In the genomic region with DNA sequence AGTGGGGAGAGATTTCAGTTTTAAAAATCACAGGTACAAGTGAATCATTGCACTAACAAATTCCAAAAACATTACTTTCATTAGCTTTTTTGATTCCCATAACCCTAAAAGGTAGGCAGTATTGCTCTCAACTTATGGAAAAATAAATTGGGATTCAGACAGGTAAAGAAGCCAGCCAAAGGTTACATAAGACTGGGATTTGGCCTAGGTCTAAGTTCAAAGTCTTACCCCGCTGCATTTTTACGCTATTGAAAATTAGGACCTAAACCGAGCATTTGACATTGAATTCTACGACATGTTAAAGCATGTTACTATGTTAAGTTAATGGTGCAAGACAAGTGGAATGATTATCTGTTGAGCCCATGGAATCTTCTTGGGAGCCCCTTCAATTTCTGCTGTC, we compare ENCODE assay signal across 24 cellular contexts.
A peak's percentile ranks its signal among the peaks of the same experiment; 100 is the strongest.
DNase-seq lines count a peak whose midpoint lies in the region; ATAC-seq, FAIRE-seq and TF ChIP-seq lines count a peak whose summit lies in the region.
"Had no signal": no experiment of that assay in that cellular context is flagged by ENCODE, and none has a peak within 500 bp of the region (broad histone marks: within the 10 kb centered on the region; RNA-seq: fewer than 3 reads in every experiment).

No MANE protein-coding gene starts in this region.

- POLR2A ChIA-PET in HepG2 (lab: Yijun Ruan, JAX) = no interaction called here

- H3K27ac ChIP-seq in HepG2 (ENCODE audit: extremely low read length, insufficient read depth, low read length) (no peak overlapping the region), mesendoderm (ENCODE audit: low read depth, low read length) (no peak overlapping the region), smooth muscle cell (ENCODE audit: low read depth) (peak overlapping the region; percentile 44), stomach (no peak overlapping the region)
- H3K27ac ChIP-seq: A549; BLaER1 treated with 17β-estradiol and CSF1 and Interleukin-3, amounts not matched to agents 10 nM and 100 nM; GM23248 had no signal

- no peaks in the 10 kb centered on the region for H3K79me2 ChIP-seq in HepG2 (ENCODE audit: insufficient read depth, low read length)
- H3K79me2 ChIP-seq in mesendoderm (ENCODE audit: control insufficient read depth, insufficient read depth, low read length) = no peaks in the 10 kb centered on the region
- no peaks in the 10 kb centered on the region for H3K79me2 ChIP-seq in smooth muscle cell (ENCODE audit: low read depth)

- CTCF ChIA-PET in HepG2 (lab: Yijun Ruan, JAX; ENCODE audit: low intra/inter-chr PET ratio, low total read pairs) = no interaction called here

- H3K23ac ChIP-seq in mesendoderm (ENCODE audit: low read length) = no peak overlapping the region

- no peak overlapping the region for H2AK5ac ChIP-seq in mesendoderm (ENCODE audit: low read length)

- H3K36me3 ChIP-seq in HepG2 (replicated peaks in 1 of 2; ENCODE audit: control insufficient read depth in 1 of 2, insufficient read depth in 2 of 2, low read length in 2 of 2) (no peaks in the 10 kb centered on the region), mesendoderm (ENCODE audit: control insufficient read depth, insufficient read depth, low read length) (no peaks in the 10 kb centered on the region), smooth muscle cell (ENCODE audit: low read depth) (no peaks in the 10 kb centered on the region), stomach (no peaks in the 10 kb centered on the region)
- H3K36me3 ChIP-seq: BE2C; BLaER1 treated with 17β-estradiol and CSF1 and Interleukin-3, amounts not matched to agents 10 nM and 100 nM had no signal

- BruUV-seq in HepG2 (replicated peaks; lab: Mats Ljungman, UMichigan) = no TSS peak

- no peaks in the 10 kb centered on the region for H3K79me1 ChIP-seq in mesendoderm (ENCODE audit: low read length)

- H2BK5ac ChIP-seq in mesendoderm (ENCODE audit: low read length) = no peak overlapping the region

- H2BK120ac ChIP-seq in mesendoderm (ENCODE audit: low read depth, low read length) = no peak overlapping the region

- TF ChIP-seq POLR2A in GM12891 (IDR thresholded peaks at IDR 0.05; ENCODE audit: low read depth, low read length) (no peak), HepG2 (IDR thresholded peaks at IDR 0.05; ENCODE audit: insufficient read depth in 1 of 2, low read depth in 2 of 2, low read length in 2 of 2) (no peak), stomach (IDR thresholded peaks at IDR 0.05) (no peak)

- intact Hi-C loops in HepG2 (cut with micrococcal nuclease; ENCODE audit: unreplicated experiment) (no loop called here), stomach (cut with DNase I; ENCODE audit: low total_unique reads) (no loop called here)

- H3K27me3 ChIP-seq in HepG2 (ENCODE audit: control insufficient read depth in 1 of 2, insufficient read depth in 2 of 2, low read length in 2 of 2) (no peaks in the 10 kb centered on the region; a peak in 1 of 5 replicates), mesendoderm (ENCODE audit: insufficient read depth, low read length, poor library complexity) (no peaks in the 10 kb centered on the region), smooth muscle cell (ENCODE audit: low read depth) (no peaks in the 10 kb centered on the region), stomach (no peaks in the 10 kb centered on the region)
- H3K27me3 ChIP-seq: BE2C; BLaER1 treated with 17β-estradiol and CSF1 and Interleukin-3, amounts not matched to agents 10 nM and 100 nM had no signal

- H3K56ac ChIP-seq in mesendoderm (ENCODE audit: low read length) = no peak overlapping the region

- DNase-seq in GM12891 (ENCODE audit: insufficient read length, low spot score) (no peak), HepG2 (ENCODE audit: low spot score) (no peak), mesendoderm (no peak), smooth muscle cell (lab: John Stamatoyannopoulos, UW; ENCODE audit: unreplicated experiment) (no peak), GM19240 (ENCODE audit: insufficient read length, low spot score) (no peak), stomach (no peak)
- no peak for DNase-seq in activated naive CD4-positive, alpha-beta T cell treated with Interleukin-2 at 50 U/mL for 16 hours
- DNase-seq: 8988T; ACHN; AML-193; BE2C; CD4-positive, alpha-beta T cell; CD8-positive, alpha-beta memory T cell; DMS 273 treated with DMSO at 0.1 percent for 48 hours; DMS79; EL; GDM1; GM23248; H7; HCEC 1CT had no signal

- TF ChIP-seq CTCF in HepG2 (CRISPR knock-in tag; IDR thresholded peaks at IDR 0.05) (no peak), smooth muscle cell (IDR thresholded peaks at IDR 0.05; ENCODE audit: borderline replicate concordance, insufficient read depth, poor library complexity, severe bottlenecking) (no peak), stomach (IDR thresholded peaks at IDR 0.05) (no peak)

- H2BK15ac ChIP-seq in mesendoderm (replicated peaks; ENCODE audit: low read depth) = no peak overlapping the region

- H3K4me1 ChIP-seq in HepG2 (ENCODE audit: insufficient read depth, low read length) (peaks cover 30% of the 10 kb centered on the region), mesendoderm (ENCODE audit: control insufficient read depth, low read depth, low read length) (peaks cover 28% of the 10 kb centered on the region), smooth muscle cell (ENCODE audit: low read depth) (peaks cover 2% of the 10 kb centered on the region), stomach (no peaks in the 10 kb centered on the region)
- H3K4me1 ChIP-seq: A549; BLaER1 treated with 17β-estradiol and CSF1 and Interleukin-3, amounts not matched to agents 10 nM and 100 nM had no signal

- H3F3A ChIP-seq in smooth muscle cell (ENCODE audit: low read depth) = peaks cover 9% of the 10 kb centered on the region

- TF ChIP-seq RAD21 in HepG2 (CRISPR knock-in tag; IDR thresholded peaks at IDR 0.05) = no peak

- no peak overlapping the region for H3K4ac ChIP-seq in mesendoderm (ENCODE audit: low read depth, low read length)

- no peak overlapping the region for H4K5ac ChIP-seq in mesendoderm (ENCODE audit: low read length)

- H2AFZ ChIP-seq in HepG2 (ENCODE audit: low read length) (no peak overlapping the region), smooth muscle cell (ENCODE audit: low read depth) (no peak overlapping the region)
- H2AFZ ChIP-seq: GM23248 had no signal

- no peaks in the 10 kb centered on the region for H4K20me1 ChIP-seq in HepG2 (ENCODE audit: insufficient read depth, low read length)
- H4K20me1 ChIP-seq in smooth muscle cell (ENCODE audit: low read depth) = no peaks in the 10 kb centered on the region
- H4K20me1 ChIP-seq: BLaER1 treated with 17β-estradiol and CSF1 and Interleukin-3, amounts not matched to agents 10 nM and 100 nM had no signal

- H3K9ac ChIP-seq in HepG2 (ENCODE audit: insufficient read depth, low read depth, low read length) (no peak overlapping the region), mesendoderm (ENCODE audit: low read length) (no peak overlapping the region), smooth muscle cell (ENCODE audit: low read depth) (no peak overlapping the region)
- H3K9ac ChIP-seq: BLaER1 treated with 17β-estradiol and CSF1 and Interleukin-3, amounts not matched to agents 10 nM and 100 nM; GM23248 had no signal

- in situ Hi-C loops in HepG2 (cut with HindIII; ENCODE audit: extremely low pct_ligation_motif_present, low pct_unique_long_range_greater_than_20kb) = no loop called here

- peak overlapping the region; percentile 34 for H3K18ac ChIP-seq in mesendoderm (ENCODE audit: low read length)

- H3K9me3 ChIP-seq in HepG2 (ENCODE audit: low read length) (no peaks in the 10 kb centered on the region), smooth muscle cell (replicated peaks; ENCODE audit: low read depth) (no peaks in the 10 kb centered on the region), stomach (no peaks in the 10 kb centered on the region)
- H3K9me3 ChIP-seq: A549; BE2C; BLaER1 treated with 17β-estradiol and CSF1 and Interleukin-3, amounts not matched to agents 10 nM and 100 nM had no signal

- no peak for TF ChIP-seq EP300 in HepG2 (IDR thresholded peaks at IDR 0.05; ENCODE audit: low read depth in 2 of 2, low read length in 2 of 2)
- no peak for TF ChIP-seq EP300 in HepG2 (CRISPR knock-in tag; IDR thresholded peaks at IDR 0.05; ENCODE audit: borderline replicate concordance)
- TF ChIP-seq EP300 in stomach (IDR thresholded peaks at IDR 0.05) = no peak

- WGBS in HepG2 (ENCODE audit: low lambda C conversion rate) = 74% methylated on average over 4 of the region's 4 CpGs
- WGBS in mesendoderm (ENCODE audit: extremely low coverage, insufficient coverage, low lambda C conversion rate) = no CpG with 5 or more reads among the region's 4 CpGs
- WGBS in smooth muscle cell (ENCODE audit: low lambda C conversion rate) = 92% methylated on average over 4 of the region's 4 CpGs
- 71 to 97% (median 86%) methylated on average over 4 of the region's 4 CpGs for WGBS in stomach, 5 donors

- no peak for ATAC-seq in HepG2
- ATAC-seq: A549, GM12878 had no signal

- H3K4me2 ChIP-seq in HepG2 (ENCODE audit: low read depth, low read length) (no peak overlapping the region), mesendoderm (ENCODE audit: low read length) (no peak overlapping the region), smooth muscle cell (no peak overlapping the region)
- H3K4me2 ChIP-seq: A549; BLaER1 treated with 17β-estradiol and CSF1 and Interleukin-3, amounts not matched to agents 10 nM and 100 nM had no signal

- no peak overlapping the region for H4K8ac ChIP-seq in mesendoderm (ENCODE audit: low read depth, low read length)

- peak; percentile 48 for FAIRE-seq in GM12891 (lab: Jason Lieb, UNC)
- peak; percentile 8 for FAIRE-seq in HepG2 (lab: Jason Lieb, UNC)
- FAIRE-seq: A549, GM12878, H1 had no signal

- H3K4me3 ChIP-seq in HepG2 (replicated peaks in 1 of 3; ENCODE audit: insufficient read depth in 1 of 3, low read depth in 2 of 3, low read length in 3 of 3) (no peak overlapping the region), mesendoderm (ENCODE audit: low read length) (no peak overlapping the region), smooth muscle cell (no peak overlapping the region), stomach (no peak overlapping the region)
- H3K4me3 ChIP-seq: A549; BLaER1 treated with 17β-estradiol and CSF1 and Interleukin-3, amounts not matched to agents 10 nM and 100 nM; GM12878; GM23248 had no signal

TF ChIP-seq in GM12891, 5 proteins besides CTCF, POLR2A, EP300 and RAD21:
- TF ChIP-seq PAX5 (IDR thresholded peaks at IDR 0.05; ENCODE audit: insufficient read depth, low read length, severe bottlenecking) (no peak), TAF1 (IDR thresholded peaks at IDR 0.05; ENCODE audit: low read depth, low read length) (no peak), POU2F2 (IDR thresholded peaks at IDR 0.05; ENCODE audit: low read depth, low read length) (no peak), POLR2AphosphoS5 (IDR thresholded peaks at IDR 0.05; ENCODE audit: low read depth, low read length) (no peak), SPI1 (IDR thresholded peaks at IDR 0.05; ENCODE audit: low read depth, low read length) (no peak)
TF ChIP-seq in GM12891: peak in this region for 0.

TF ChIP-seq in HepG2, 621 proteins besides CTCF, POLR2A, EP300 and RAD21:
- no peak for TF ChIP-seq ZNF567 (CRISPR knock-in tag; IDR thresholded peaks at IDR 0.05; ENCODE audit: borderline replicate concordance)
